14 cellular contexts compared by ENCODE assay signal in genomic region chr10:24418532-24418931, GRCh38.
DNase-seq lines count a peak whose midpoint lies in the region; ATAC-seq and TF ChIP-seq lines count a peak whose summit lies in the region.
"Had no signal": no experiment of that assay in that cellular context is flagged by ENCODE, and none has a peak within 500 bp of the region (broad histone marks: within the 10 kb centered on the region; RNA-seq: fewer than 3 reads in every experiment).

No MANE protein-coding gene starts in this region.

- no peaks in the 10 kb centered on the region for H4K20me1 ChIP-seq in GM23338 (replicated peaks; ENCODE audit: insufficient read depth)

- H3K4me3 ChIP-seq in GM23338, result no peak overlapping the region
- H3K4me3 ChIP-seq in aorta (ENCODE audit: low read length in 2 of 2), result no peak overlapping the region
- no peak overlapping the region for H3K4me3 ChIP-seq in effector memory CD4-positive, alpha-beta T cell (ENCODE audit: insufficient read depth, low read depth, low read length, poor library complexity, severe bottlenecking)

- no peak overlapping the region for H3K4me3 Mint-ChIP-seq in GM23338
- H3K4me3 Mint-ChIP-seq: CD8-positive, alpha-beta T cell; IgD-negative memory B cell; naive thymus-derived CD8-positive, alpha-beta T cell had no signal

- H3K4me1 ChIP-seq in GM23338 (ENCODE audit: insufficient read depth) (peaks cover 9% of the 10 kb centered on the region; the same call in 1 of the 2 replicates), aorta (ENCODE audit: control insufficient read depth in 1 of 2, insufficient read depth in 2 of 2, low read length in 2 of 2) (no peaks in the 10 kb centered on the region)
- no peaks in the 10 kb centered on the region for H3K4me1 ChIP-seq in effector memory CD4-positive, alpha-beta T cell (ENCODE audit: control insufficient read depth, insufficient read depth, low read length, poor library complexity, severe bottlenecking)

- no peaks in the 10 kb centered on the region for H3K36me3 ChIP-seq in GM23338 (ENCODE audit: insufficient read depth)
- no peaks in the 10 kb centered on the region for H3K36me3 ChIP-seq in aorta (ENCODE audit: control insufficient read depth in 1 of 2, insufficient read depth in 2 of 2, low read length in 1 of 2)
- no peaks in the 10 kb centered on the region for H3K36me3 ChIP-seq in effector memory CD4-positive, alpha-beta T cell (ENCODE audit: control insufficient read depth, insufficient read depth, low read length)

- peak in 1 of 2 experiments; percentile 54; a peak in 3 of 4 replicates for TF ChIP-seq CTCF in GM23338 (conservative IDR thresholded peaks at IDR 0.05; ENCODE audit: low read depth in 2 of 2)

- intact Hi-C loops in aorta (cut with DNase I), result loop anchor here in 1 of 2 donors (10.0 kb wide), 1 partner anchor 86 kb away; no protein-coding TSS in a partner anchor
- intact Hi-C loops in Right ventricle myocardium superior (cut with DNase I), result no loop called here

- H3K27me3 ChIP-seq in GM23338 (ENCODE audit: insufficient read depth) (no peaks in the 10 kb centered on the region), aorta (ENCODE audit: control insufficient read depth in 1 of 2, insufficient read depth in 2 of 2, low read length in 1 of 2) (no peaks in the 10 kb centered on the region)
- no peaks in the 10 kb centered on the region for H3K27me3 ChIP-seq in effector memory CD4-positive, alpha-beta T cell (replicated peaks; ENCODE audit: control insufficient read depth, insufficient read depth, low read length, poor library complexity, severe bottlenecking)

- no peak for ATAC-seq in GM23338
- peak; percentile 73 for ATAC-seq in left lobe of liver
- ATAC-seq in aorta (ENCODE audit: low FRiP score), result no peak
- ATAC-seq in HG02885 (IDR thresholded peaks at IDR 0.05; ENCODE audit: poor library complexity, unreplicated experiment), result no peak
- no peak for ATAC-seq in Right ventricle myocardium superior (ENCODE audit: poor library complexity)
- ATAC-seq: CD8-positive, alpha-beta T cell; naive thymus-derived CD8-positive, alpha-beta T cell had no signal

- no peak overlapping the region for H2AFZ ChIP-seq in GM23338

- H3K9me2 ChIP-seq in GM23338 (ENCODE audit: insufficient read depth), result no peaks in the 10 kb centered on the region

- H3K4me1 Mint-ChIP-seq in GM23338, result peaks cover 3% of the 10 kb centered on the region; the same call in 2 of the 3 replicates
- H3K4me1 Mint-ChIP-seq: IgD-negative memory B cell; naive thymus-derived CD8-positive, alpha-beta T cell had no signal

- H3F3A ChIP-seq in GM23338 (replicated peaks; ENCODE audit: low read depth), result no peaks in the 10 kb centered on the region

- 93 to 94% methylated on average over 4 of the region's 4 CpGs for WGBS in aorta, 2 donors

- H3K36me3 Mint-ChIP-seq in GM23338 (ENCODE audit: low read depth), result no peaks in the 10 kb centered on the region
- H3K36me3 Mint-ChIP-seq: CD8-positive, alpha-beta T cell; IgD-negative memory B cell had no signal

- 0 out of 2 replicates have a peak overlapping the region, but pooled peaks have one; percentile 6 for H3K27ac Mint-ChIP-seq in GM23338
- H3K27ac Mint-ChIP-seq: CD8-positive, alpha-beta T cell; IgD-negative memory B cell had no signal

- DNase-seq in AG08395 (ENCODE audit: low spot score), result peak; percentile 25
- DNase-seq in GM23338 (ENCODE audit: low spot score), result peak; percentile 24
- DNase-seq in RPMI8226, result peak; percentile 44
- DNase-seq in left lobe of liver (ENCODE audit: low spot score), result no peak
- DNase-seq in aorta, result no peak
- DNase-seq in effector memory CD4-positive, alpha-beta T cell, result no peak
- DNase-seq in Right ventricle myocardium superior, result no peak
- DNase-seq: activated CD4-positive, CD25-positive, alpha-beta regulatory T cell; CD8-positive, alpha-beta T cell; naive thymus-derived CD8-positive, alpha-beta T cell; NCI-H1930; NCI-H774 had no signal

- no peak overlapping the region for H3K4me2 ChIP-seq in GM23338

- peaks cover 3% of the 10 kb centered on the region; the same call in 1 of the 3 replicates for H3K9me3 Mint-ChIP-seq in GM23338
- H3K9me3 Mint-ChIP-seq: CD8-positive, alpha-beta T cell had no signal

- no peaks in the 10 kb centered on the region for H3K27me3 Mint-ChIP-seq in GM23338 (ENCODE audit: insufficient read depth, low read depth, poor library complexity)

- H3K79me2 ChIP-seq in GM23338 (replicated peaks; ENCODE audit: insufficient read depth), result no peaks in the 10 kb centered on the region

- H3K27ac ChIP-seq in GM23338 (ENCODE audit: low read depth), result no peak overlapping the region
- H3K27ac ChIP-seq in aorta (ENCODE audit: low read depth in 1 of 2, low read length in 2 of 2), result no peak overlapping the region
- H3K27ac ChIP-seq in effector memory CD4-positive, alpha-beta T cell (ENCODE audit: insufficient read depth, low read length, poor library complexity, severe bottlenecking), result no peak overlapping the region

- H3K9me3 ChIP-seq in aorta (ENCODE audit: control insufficient read depth, low read length), result no peaks in the 10 kb centered on the region
- H3K9me3 ChIP-seq in effector memory CD4-positive, alpha-beta T cell (ENCODE audit: control insufficient read depth, low read length), result no peaks in the 10 kb centered on the region

TF ChIP-seq in GM23338, 12 proteins besides CTCF, POLR2A, EP300 and RAD21:
- TF ChIP-seq CREB1 (CRISPR knock-in tag; IDR thresholded peaks at IDR 0.05; ENCODE audit: low read depth) (no peak), ETS1 (IDR thresholded peaks at IDR 0.05) (no peak), NANOG (IDR thresholded peaks at IDR 0.05; ENCODE audit: borderline replicate concordance) (no peak), STAT1 (IDR thresholded peaks at IDR 0.05; ENCODE audit: unreplicated experiment) (no peak)
TF ChIP-seq in GM23338: peak in this region for 0.

Comparison
In these comparisons a context has a peak if more than half of its experiments do, and no peak if none do; other contexts are left out.
1. DNase-seq: peak in AG08395 (single experiment), GM23338 (single experiment) and RPMI8226 (single experiment); none in left lobe of liver (single experiment), aorta (0 of 2), effector memory CD4-positive, alpha-beta T cell (0 of 3) and Right ventricle myocardium superior (single experiment).